In the genomic region with DNA sequence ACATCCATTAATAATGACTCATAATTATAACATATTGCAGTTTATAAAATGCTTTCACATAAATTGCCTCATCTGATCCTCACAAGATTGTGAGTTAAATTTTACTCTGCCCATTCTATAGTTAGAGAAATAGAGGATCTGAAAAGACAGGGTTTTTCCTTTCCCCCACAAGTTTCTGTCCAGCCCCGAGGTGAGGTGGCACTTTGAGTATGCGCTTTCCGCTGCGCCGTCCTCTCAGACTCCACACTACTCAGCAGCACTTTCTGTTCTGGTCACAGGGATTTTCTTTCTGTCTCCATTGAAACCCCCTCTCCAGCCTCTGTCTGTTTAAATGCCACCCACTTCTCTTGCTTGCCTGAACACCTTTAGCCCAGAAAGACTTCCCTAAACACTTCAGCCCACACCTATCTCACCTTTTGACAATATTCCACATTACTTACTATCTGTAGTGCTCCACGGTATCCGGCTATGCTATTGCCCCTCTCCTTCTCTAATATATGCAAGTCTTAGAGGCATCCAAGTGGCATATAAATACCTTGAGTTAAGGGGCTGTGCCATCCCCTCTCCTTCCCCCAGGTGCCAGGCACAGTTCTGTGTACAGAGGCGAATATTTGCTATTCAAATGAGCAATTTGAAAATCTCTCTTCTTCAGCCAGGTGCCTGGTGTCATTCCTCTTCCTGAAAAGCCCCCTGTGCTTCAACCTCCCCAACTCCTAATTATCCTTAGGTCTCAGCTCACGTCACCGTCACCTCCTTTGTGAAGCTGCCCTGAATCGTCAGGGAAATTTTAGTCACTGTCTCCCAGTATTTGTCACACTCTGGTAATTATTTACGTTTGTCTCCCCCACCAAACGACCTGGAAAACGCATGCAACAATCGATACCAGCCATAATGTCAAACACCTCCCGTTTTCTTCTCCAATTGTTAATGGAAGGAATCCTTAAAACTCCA, we compare ENCODE assay signal across 9 cellular contexts.
A peak's percentile ranks its signal among the peaks of the same experiment; 100 is the strongest.
DNase-seq lines count a peak whose midpoint lies in the region; ATAC-seq lines count a peak whose summit lies in the region.
"Had no signal": no experiment of that assay in that cellular context is flagged by ENCODE, and none has a peak within 500 bp of the region (broad histone marks: within the 10 kb centered on the region; RNA-seq: fewer than 3 reads in every experiment).

No MANE protein-coding gene starts in this region.

- DNase-seq in activated CD4-positive, alpha-beta T cell treated with anti-CD3 and anti-CD28 coated beads for 36 hours = peak; percentile 37
- DNase-seq in activated CD4-positive, alpha-beta T cell treated with anti-CD3 and anti-CD28 coated beads, Interleukin-2, amount 10 ng/mL, durations not matched to agents 24 days and 14 days = no peak
- DNase-seq in stimulated activated CD4-positive, alpha-beta T cell treated with anti-CD3 and anti-CD28 coated beads, Interleukin-4, amount 100 ng/mL, for 1 hour = peak; percentile 17
- no peak for DNase-seq in COLO829 (ENCODE audit: low spot score)
- no peak for DNase-seq in SKM-1 treated with dmso at 0.1 percent for 144 hours (lab: John Stamatoyannopoulos, UW; ENCODE audit: unreplicated experiment)
- DNase-seq in effector CD8-positive, alpha-beta T cell (lab: John Stamatoyannopoulos, UW) = no peak

- H3K27me3 Mint-ChIP-seq in activated CD4-positive, alpha-beta T cell treated with anti-CD3 and anti-CD28 coated beads for 36 hours = peaks cover 19% of the 10 kb centered on the region
- H3K27me3 Mint-ChIP-seq in activated CD4-positive, alpha-beta T cell treated with anti-CD3 and anti-CD28 coated beads, Interleukin-2, amount 10 ng/mL, durations not matched to agents 24 days and 14 days = peaks cover 2% of the 10 kb centered on the region

- H3K4me3 Mint-ChIP-seq in activated CD4-positive, alpha-beta T cell treated with anti-CD3 and anti-CD28 coated beads for 36 hours = no peak overlapping the region
- H3K4me3 Mint-ChIP-seq in activated CD4-positive, alpha-beta T cell treated with anti-CD3 and anti-CD28 coated beads, Interleukin-2, amount 10 ng/mL, durations not matched to agents 24 days and 14 days = no peak overlapping the region
- H3K4me3 Mint-ChIP-seq: T-helper 1 cell treated with Interleukin-12 subunit alpha and Interleukin-12 subunit beta and Interleukin-4 antibody, amounts not matched to agents 30 μg/mL and 1 μg/mL, for 36 hours had no signal

- intact Hi-C loops in activated CD4-positive, alpha-beta T cell treated with anti-CD3 and anti-CD28 coated beads for 36 hours (cut with DNase I, micrococcal nuclease) = no loop called here
- intact Hi-C loops in activated CD4-positive, alpha-beta T cell treated with anti-CD3 and anti-CD28 coated beads, Interleukin-2, amount 10 ng/mL, durations not matched to agents 24 days and 14 days (cut with micrococcal nuclease) = no loop called here

- H3K9me3 Mint-ChIP-seq in activated CD4-positive, alpha-beta T cell treated with anti-CD3 and anti-CD28 coated beads for 36 hours (ENCODE audit: low read depth) = no peaks in the 10 kb centered on the region
- no peaks in the 10 kb centered on the region for H3K9me3 Mint-ChIP-seq in activated CD4-positive, alpha-beta T cell treated with anti-CD3 and anti-CD28 coated beads, Interleukin-2, amount 10 ng/mL, durations not matched to agents 24 days and 14 days
- H3K9me3 Mint-ChIP-seq: T-helper 1 cell treated with Interleukin-12 subunit alpha and Interleukin-12 subunit beta and Interleukin-4 antibody, amounts not matched to agents 30 μg/mL and 1 μg/mL, for 36 hours had no signal

- peaks cover 7% of the 10 kb centered on the region for H3K4me1 Mint-ChIP-seq in activated CD4-positive, alpha-beta T cell treated with anti-CD3 and anti-CD28 coated beads for 36 hours
- H3K4me1 Mint-ChIP-seq in activated CD4-positive, alpha-beta T cell treated with anti-CD3 and anti-CD28 coated beads, Interleukin-2, amount 10 ng/mL, durations not matched to agents 24 days and 14 days = no peaks in the 10 kb centered on the region

- peak overlapping the region; percentile 9 for H3K27ac Mint-ChIP-seq in activated CD4-positive, alpha-beta T cell treated with anti-CD3 and anti-CD28 coated beads for 36 hours
- H3K27ac Mint-ChIP-seq in activated CD4-positive, alpha-beta T cell treated with anti-CD3 and anti-CD28 coated beads, Interleukin-2, amount 10 ng/mL, durations not matched to agents 24 days and 14 days = no peak overlapping the region
- H3K27ac Mint-ChIP-seq: T-helper 1 cell treated with Interleukin-12 subunit alpha and Interleukin-12 subunit beta and Interleukin-4 antibody, amounts not matched to agents 30 μg/mL and 1 μg/mL, for 36 hours had no signal

- H3K36me3 Mint-ChIP-seq in activated CD4-positive, alpha-beta T cell treated with anti-CD3 and anti-CD28 coated beads for 36 hours (ENCODE audit: low read depth) = no peaks in the 10 kb centered on the region
- no peaks in the 10 kb centered on the region for H3K36me3 Mint-ChIP-seq in activated CD4-positive, alpha-beta T cell treated with anti-CD3 and anti-CD28 coated beads, Interleukin-2, amount 10 ng/mL, durations not matched to agents 24 days and 14 days (ENCODE audit: low read depth)

- POLR2A ChIA-PET in activated CD4-positive, alpha-beta T cell treated with anti-CD3 and anti-CD28 coated beads for 36 hours (lab: Charles Lee) = no interaction called here

- CTCF ChIA-PET in activated CD4-positive, alpha-beta T cell treated with anti-CD3 and anti-CD28 coated beads for 36 hours (lab: Charles Lee) = no interaction called here

- peak; percentile 85 for ATAC-seq in activated CD4-positive, alpha-beta T cell treated with anti-CD3 and anti-CD28 coated beads for 36 hours
- ATAC-seq in GM21723 (IDR thresholded peaks at IDR 0.05; ENCODE audit: unreplicated experiment) (peak; percentile 98), HG03457 (IDR thresholded peaks at IDR 0.05; ENCODE audit: unreplicated experiment) (peak; percentile 93)

Comparison
In these comparisons a context has a peak if more than half of its experiments do, and no peak if none do; other contexts are left out.
1. DNase-seq: peak in activated CD4-positive, alpha-beta T cell treated with anti-CD3 and anti-CD28 coated beads for 36 hours (single experiment) and stimulated activated CD4-positive, alpha-beta T cell treated with anti-CD3 and anti-CD28 coated beads, Interleukin-4, amount 100 ng/mL, for 1 hour (single experiment); none in activated CD4-positive, alpha-beta T cell treated with anti-CD3 and anti-CD28 coated beads, Interleukin-2, amount 10 ng/mL, durations not matched to agents 24 days and 14 days (single experiment), COLO829 (single experiment), SKM-1 treated with dmso at 0.1 percent for 144 hours (single experiment) and effector CD8-positive, alpha-beta T cell (single experiment).
2. Peak in every context shown above with its lines, with median percentiles within 50 percentile points of each other: ATAC-seq.